In the genomic region with DNA sequence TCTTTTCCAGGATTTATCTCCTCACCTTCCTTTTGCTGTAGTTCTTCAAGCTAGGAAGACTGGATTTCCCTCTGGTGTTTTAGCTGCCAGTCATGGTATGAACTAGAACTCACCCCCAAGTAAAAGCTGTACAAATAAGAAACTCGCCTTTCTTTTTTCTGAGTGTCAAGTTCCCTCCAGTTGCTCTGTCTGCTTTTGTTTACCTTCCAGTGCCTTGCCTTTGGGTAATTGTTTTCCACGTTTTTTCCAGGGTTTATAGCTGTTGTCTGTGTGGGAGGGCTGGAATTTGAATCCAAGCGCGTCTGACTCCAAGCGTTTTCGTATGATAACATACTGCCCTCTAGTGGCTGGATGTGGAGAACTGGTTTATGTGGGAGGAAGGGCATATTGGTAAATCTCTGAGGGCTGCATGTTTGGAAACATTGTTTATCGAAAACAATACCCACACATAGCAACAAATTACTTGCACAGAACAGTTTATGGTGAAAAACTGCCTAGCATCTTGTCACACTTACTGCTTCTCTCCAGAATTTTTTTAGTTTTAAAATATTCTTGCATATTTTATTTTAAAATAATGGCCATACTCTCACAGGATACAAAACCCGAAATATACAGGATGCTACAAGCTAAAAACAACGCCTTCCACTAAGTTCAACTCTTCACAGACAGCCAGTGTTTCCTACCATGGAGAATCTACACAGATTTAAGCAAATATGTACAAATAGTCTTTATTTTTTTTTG, we compare ENCODE assay signal across 7 cellular contexts. TPM values are rescaled to one million over a fixed set of nuclear protein-coding genes. Genes with fewer than 3 reads are reported as not detected.
A peak's percentile ranks its signal among the peaks of the same experiment; 100 is the strongest.
DNase-seq lines count a peak whose midpoint lies in the region; ATAC-seq and TF ChIP-seq lines count a peak whose summit lies in the region.

No MANE protein-coding gene starts in this region.

- H3K27me3 ChIP-seq in adrenal gland = no peaks in the 10 kb centered on the region
- H3K27me3 ChIP-seq in cardiac muscle cell = no peaks in the 10 kb centered on the region

- CTCF ChIA-PET in GM10248 (lab: Yijun Ruan, JAX) = interaction anchor here (0.7 to 7.2 kb wide), 33 partner anchors 9 to 326 kb away, joined by 3 to 98 read pairs (median 5); a partner anchor contains a TSS

- intact Hi-C loops in adrenal gland (cut with DNase I) = no loop called here

- no peaks in the 10 kb centered on the region for H3K9me3 Mint-ChIP-seq in progenitor cell of endocrine pancreas (ENCODE audit: low read depth)

- H3K4me3 ChIP-seq in adrenal gland (no peak overlapping the region), cardiac muscle cell (no peak overlapping the region)

- in situ Hi-C loops in SK-MEL-5 (cut with HindIII; ENCODE audit: low pct_unique_long_range_greater_than_20kb, low sequenced_read_pairs) = no loop called here

- DNase-seq in GM10248 (ENCODE audit: extremely low spot score) = peak; percentile 80
- DNase-seq in MV-4-11 (lab: John Stamatoyannopoulos, UW) = peak; percentile 71
- peak; percentile 92 for DNase-seq in SK-MEL-5 (ENCODE audit: low read depth, low spot score)
- peak; percentile 75 to 88 (median 82) for DNase-seq in adrenal gland
- DNase-seq in cardiac muscle cell (ENCODE audit: low read depth in 1 of 2, low spot score in 1 of 2) = peak; percentile 89 to 93
- DNase-seq in progenitor cell of endocrine pancreas (ENCODE audit: low spot score, unreplicated experiment) = peak; percentile 64

- H3K27ac ChIP-seq in adrenal gland = no peak overlapping the region
- no peak overlapping the region for H3K27ac ChIP-seq in cardiac muscle cell

- peaks cover 11% of the 10 kb centered on the region for H3K36me3 Mint-ChIP-seq in progenitor cell of endocrine pancreas (ENCODE audit: insufficient read depth)

- H3K9me3 ChIP-seq in adrenal gland (replicated peaks in 1 of 3) (no peaks in the 10 kb centered on the region), cardiac muscle cell (ENCODE audit: low read depth) (no peaks in the 10 kb centered on the region)

- peak overlapping the region; percentile 89 for H3K27ac Mint-ChIP-seq in progenitor cell of endocrine pancreas

- TF ChIP-seq CTCF in GM10248 (IDR thresholded peaks at IDR 0.05; ENCODE audit: control extremely low read depth, extremely low read depth, low read depth, missing control alignments) = peak; percentile 81
- TF ChIP-seq CTCF in adrenal gland (IDR thresholded peaks at IDR 0.05) = peak; percentile 80 to 96 (median 90)
- peak; percentile 78 for TF ChIP-seq CTCF in cardiac muscle cell (IDR thresholded peaks at IDR 0.05; ENCODE audit: low read depth, low read length)
- peak; percentile 86 for TF ChIP-seq CTCF in progenitor cell of endocrine pancreas (IDR thresholded peaks at IDR 0.05; ENCODE audit: unreplicated experiment)

- no peaks in the 10 kb centered on the region for H3K4me1 ChIP-seq in adrenal gland (replicated peaks in 1 of 2)
- H3K4me1 ChIP-seq in cardiac muscle cell (ENCODE audit: low read depth) = no peaks in the 10 kb centered on the region

- TF ChIP-seq POLR2A in adrenal gland (IDR thresholded peaks at IDR 0.05) = no peak

- H3K4me1 Mint-ChIP-seq in progenitor cell of endocrine pancreas (ENCODE audit: low read depth) = peaks cover 12% of the 10 kb centered on the region

- H3K27me3 Mint-ChIP-seq in progenitor cell of endocrine pancreas = no peaks in the 10 kb centered on the region

- POLR2A ChIA-PET in GM10248 (lab: Yijun Ruan, JAX) = no interaction called here

- peak overlapping the region; percentile 19 for H3K4me3 Mint-ChIP-seq in progenitor cell of endocrine pancreas (ENCODE audit: low read depth)

- WGBS in adrenal gland, 4 donors = 6 to 12% (median 9%) methylated on average over 9 of the region's 9 CpGs

- no peak for ATAC-seq in GM21423 (IDR thresholded peaks at IDR 0.05; ENCODE audit: unreplicated experiment)

- H3K36me3 ChIP-seq in adrenal gland (replicated peaks in 1 of 2) (peaks cover 0 to 7% of the 10 kb centered on the region in 2 donors), cardiac muscle cell (no peaks in the 10 kb centered on the region)

RNA-seq across cellular contexts. Expression of a gene that starts 19.2 kb away (rescaled TPM):
- total RNA-seq in SK-MEL-5 (2014; rRNA removed; shearing (Covaris generic)) = 0.90 and 1.8 TPM in 2 replicates
- 0.84 and 3.0 TPM in 2 replicates for polyA plus RNA-seq in SK-MEL-5 (2015; cell fraction: cytosol; rRNA removed)
- polyA plus RNA-seq in SK-MEL-5 (2015; cell fraction: nucleus; rRNA removed) = 0.38 and 6.0 TPM in 2 replicates
- total RNA-seq in adrenal gland (10 to 100 TPM; 15.9 to 56.4 (median 36.2) TPM), cardiac muscle cell (12.8 and 15.2 TPM in 2 replicates), progenitor cell of endocrine pancreas (43.4 and 58.0 TPM in 2 replicates)
- polyA plus RNA-seq in adrenal gland (100 to 1,000 TPM in 2 of 3 donors, 1 to 10 TPM in 1; 9.3 to 232 (median 120) TPM), cardiac muscle cell (9.4 and 10.5 TPM in 2 replicates)

RNA-seq across cellular contexts. Expression of a gene that starts 33.4 kb away (rescaled TPM):
- 38.4 and 46.5 TPM in 2 replicates for total RNA-seq in SK-MEL-5 (2014; rRNA removed; shearing (Covaris generic))
- 32.8 and 37.5 TPM in 2 replicates for polyA plus RNA-seq in SK-MEL-5 (2015; cell fraction: cytosol; rRNA removed)
- polyA plus RNA-seq in SK-MEL-5 (2015; cell fraction: nucleus; rRNA removed) = 48.0 and 63.8 TPM in 2 replicates
- total RNA-seq in adrenal gland = 10 to 100 TPM; 53.3 to 94.4 (median 60.7) TPM
- polyA plus RNA-seq in adrenal gland = 100 to 1,000 TPM in 2 of 3 donors, 10 to 100 TPM in 1; 35.0 to 159 (median 145) TPM
- 120 and 132 TPM in 2 replicates for total RNA-seq in cardiac muscle cell
- 181 and 193 TPM in 2 replicates for polyA plus RNA-seq in cardiac muscle cell
- total RNA-seq in progenitor cell of endocrine pancreas = 75.0 and 82.1 TPM in 2 replicates

RNA-seq across cellular contexts. Expression of a gene that starts 34.1 kb away (rescaled TPM):
- 0.98 and 6.8 TPM in 2 replicates for total RNA-seq in SK-MEL-5 (2014; rRNA removed; shearing (Covaris generic))
- polyA plus RNA-seq in SK-MEL-5 (2015; cell fraction: cytosol; rRNA removed) = 3.7 and 6.9 TPM in 2 replicates
- 1.3 TPM in 1 of 2 replicates, not detected in the other for polyA plus RNA-seq in SK-MEL-5 (2015; cell fraction: nucleus; rRNA removed)
- 1 to 10 TPM in 2 of 8 donors, under 1 TPM in 4, not detected in 2; 0.75 to 1.2 (median 0.89) TPM for total RNA-seq in adrenal gland
- 1 to 10 TPM in 1 of 3 donors, under 1 TPM in 2; 0.33 to 1.2 (median 0.71) TPM for polyA plus RNA-seq in adrenal gland
- total RNA-seq in cardiac muscle cell = 0.67 and 8.2 TPM in 2 replicates
- 0.10 and 0.29 TPM in 2 replicates for polyA plus RNA-seq in cardiac muscle cell
- total RNA-seq in progenitor cell of endocrine pancreas = 6.8 and 8.3 TPM in 2 replicates

RNA-seq across cellular contexts. Expression of a gene that starts 34.5 kb away (rescaled TPM):
- 0.69 and 3.1 TPM in 2 replicates for total RNA-seq in SK-MEL-5 (2014; rRNA removed; shearing (Covaris generic))
- 1.3 and 3.7 TPM in 2 replicates for polyA plus RNA-seq in SK-MEL-5 (2015; cell fraction: cytosol; rRNA removed)
- 0.20 and 1.9 TPM in 2 replicates for polyA plus RNA-seq in SK-MEL-5 (2015; cell fraction: nucleus; rRNA removed)
- 100 to 1,000 TPM; 223 to 505 (median 364) TPM for total RNA-seq in adrenal gland
- polyA plus RNA-seq in adrenal gland = 100 to 1,000 TPM in 2 of 3 donors, 10 to 100 TPM in 1; 90.2 to 253 (median 218) TPM
- 48.8 and 61.4 TPM in 2 replicates for total RNA-seq in cardiac muscle cell
- polyA plus RNA-seq in cardiac muscle cell = 54.7 and 62.2 TPM in 2 replicates
- total RNA-seq in progenitor cell of endocrine pancreas = 153 and 169 TPM in 2 replicates

RNA-seq across cellular contexts. Expression of a gene that starts 44.0 kb away (rescaled TPM):
- total RNA-seq in SK-MEL-5 (2014; rRNA removed; shearing (Covaris generic)) = 0.87 and 1.8 TPM in 2 replicates
- 16.8 and 17.9 TPM in 2 replicates for polyA plus RNA-seq in SK-MEL-5 (2015; cell fraction: cytosol; rRNA removed)
- 4.3 and 5.3 TPM in 2 replicates for polyA plus RNA-seq in SK-MEL-5 (2015; cell fraction: nucleus; rRNA removed)
- total RNA-seq in adrenal gland (10 to 100 TPM; 14.3 to 39.3 (median 18.4) TPM), cardiac muscle cell (18.2 and 24.7 TPM in 2 replicates), progenitor cell of endocrine pancreas (61.2 and 64.5 TPM in 2 replicates)
- polyA plus RNA-seq in adrenal gland (10 to 100 TPM in 1 of 3 donors, 1 to 10 TPM in 2; 4.2 to 49.8 (median 9.5) TPM), cardiac muscle cell (3.9 and 5.1 TPM in 2 replicates)
